In genomic region chr2:144504191-144504590, GRCh38 we compare ENCODE assay signal across 11 cellular contexts. TPM values are rescaled to one million over a fixed set of nuclear protein-coding genes. Genes with fewer than 3 reads are reported as not detected.
A peak's percentile ranks its signal among the peaks of the same experiment; 100 is the strongest.
DNase-seq lines count a peak whose midpoint lies in the region; ATAC-seq and TF ChIP-seq lines count a peak whose summit lies in the region.
"Had no signal": no experiment of that assay in that cellular context is flagged by ENCODE, and none has a peak within 500 bp of the region (broad histone marks: within the 10 kb centered on the region; RNA-seq: fewer than 3 reads in every experiment).

No MANE protein-coding gene starts in this region.

- no peak for DNase-seq in chondrocyte (ENCODE audit: low spot score)
- DNase-seq in spleen = no peak
- DNase-seq in activated CD8-positive, alpha-beta memory T cell treated with anti-CD3 and anti-CD28 coated beads for 24 hours = no peak
- DNase-seq in GM19238 (ENCODE audit: insufficient read length, low spot score) = no peak
- DNase-seq: activated CD4-positive, CD25-positive, alpha-beta regulatory T cell treated with anti-CD3 and anti-CD28 coated beads, Interleukin-2, amount 50 U/mL, for 72 hours; amniotic stem cell; Kasumi-1 had no signal

- H3K9ac ChIP-seq in HUES48 (ENCODE audit: low read depth, low read length) = no peak overlapping the region

- peak overlapping the region; percentile 49 for H3K27ac ChIP-seq in HUES48 (ENCODE audit: low read depth, low read length)
- peak overlapping the region; percentile 97 for H3K27ac ChIP-seq in layer of hippocampus (ENCODE audit: low read depth, low read length)
- H3K27ac ChIP-seq in spleen = peak overlapping the region; percentile 40 to 99 (median 98)

- peaks cover 28% of the 10 kb centered on the region for H3K27me3 ChIP-seq in HUES48 (ENCODE audit: control insufficient read depth, insufficient read depth, low read length)
- no peaks in the 10 kb centered on the region for H3K27me3 ChIP-seq in layer of hippocampus (ENCODE audit: control insufficient read depth, insufficient read depth, low read length)
- no peaks in the 10 kb centered on the region for H3K27me3 ChIP-seq in spleen (replicated peaks in 1 of 7)

- 34 to 64% (median 59%) methylated on average over 4 of the region's 4 CpGs for WGBS in spleen, 5 donors

- no peak overlapping the region for H3K4me3 Mint-ChIP-seq in chondrocyte (ENCODE audit: unreplicated experiment)

- H3K4me1 ChIP-seq in HUES48 (ENCODE audit: control insufficient read depth, insufficient read depth, low read length) (peaks cover 61% of the 10 kb centered on the region), spleen (peaks cover 33 to 100% (median 87%) of the 10 kb centered on the region in 6 donors)

- peaks cover 4% of the 10 kb centered on the region for H3K36me3 Mint-ChIP-seq in chondrocyte (ENCODE audit: low read depth)

- peak overlapping the region; percentile 33 for H3K27ac Mint-ChIP-seq in chondrocyte (ENCODE audit: unreplicated experiment)

- no peaks in the 10 kb centered on the region for H3K9me3 Mint-ChIP-seq in chondrocyte (ENCODE audit: low read depth)

- ATAC-seq in GM21737 (IDR thresholded peaks at IDR 0.05; ENCODE audit: unreplicated experiment) (no peak), HG02678 (IDR thresholded peaks at IDR 0.05; ENCODE audit: unreplicated experiment) (no peak)

- H3K27me3 Mint-ChIP-seq in chondrocyte (ENCODE audit: low read depth) = no peaks in the 10 kb centered on the region

- H3K36me3 ChIP-seq in HUES48 (ENCODE audit: control insufficient read depth, insufficient read depth, low read length) = no peaks in the 10 kb centered on the region
- H3K36me3 ChIP-seq in spleen = peaks cover 0 to 50% (median 7%) of the 10 kb centered on the region in 6 donors

- intact Hi-C loops in spleen (cut with DNase I; ENCODE audit: low total_unique reads) = no loop called here

- no peak overlapping the region for H3K4me3 ChIP-seq in HUES48 (ENCODE audit: low read depth, low read length)
- H3K4me3 ChIP-seq in spleen = peak overlapping the region in 1 of 8 donors; percentile 16

- H3K9me3 ChIP-seq in HUES48 (ENCODE audit: control insufficient read depth, insufficient read depth, low read length) (no peaks in the 10 kb centered on the region), spleen (no peaks in the 10 kb centered on the region)

- TF ChIP-seq CTCF in chondrocyte (IDR thresholded peaks at IDR 0.05) (peak; percentile 40), spleen (IDR thresholded peaks at IDR 0.05 in 8 of 11, conservative IDR thresholded peaks at IDR 0.05 in 3 of 11) (no peak)

- TF ChIP-seq POLR2A in spleen (IDR thresholded peaks at IDR 0.05) = no peak

- H3K4me1 Mint-ChIP-seq in chondrocyte (ENCODE audit: low read depth) = peaks cover 80% of the 10 kb centered on the region

RNA-seq across cellular contexts. Expression of gene ZEB2, which starts 15.7 kb away (rescaled TPM):
- total RNA-seq in chondrocyte = 55.5 to 104 TPM (median 95.4 TPM) in 3 replicates
- total RNA-seq in spleen = 100 to 1,000 TPM; 217 to 362 (median 262) TPM
- 10 to 100 TPM; 25.5 to 36.8 (median 28.5) TPM for polyA plus RNA-seq in spleen
